ENCODE assay signal across 1 cellular context in the genomic region with DNA sequence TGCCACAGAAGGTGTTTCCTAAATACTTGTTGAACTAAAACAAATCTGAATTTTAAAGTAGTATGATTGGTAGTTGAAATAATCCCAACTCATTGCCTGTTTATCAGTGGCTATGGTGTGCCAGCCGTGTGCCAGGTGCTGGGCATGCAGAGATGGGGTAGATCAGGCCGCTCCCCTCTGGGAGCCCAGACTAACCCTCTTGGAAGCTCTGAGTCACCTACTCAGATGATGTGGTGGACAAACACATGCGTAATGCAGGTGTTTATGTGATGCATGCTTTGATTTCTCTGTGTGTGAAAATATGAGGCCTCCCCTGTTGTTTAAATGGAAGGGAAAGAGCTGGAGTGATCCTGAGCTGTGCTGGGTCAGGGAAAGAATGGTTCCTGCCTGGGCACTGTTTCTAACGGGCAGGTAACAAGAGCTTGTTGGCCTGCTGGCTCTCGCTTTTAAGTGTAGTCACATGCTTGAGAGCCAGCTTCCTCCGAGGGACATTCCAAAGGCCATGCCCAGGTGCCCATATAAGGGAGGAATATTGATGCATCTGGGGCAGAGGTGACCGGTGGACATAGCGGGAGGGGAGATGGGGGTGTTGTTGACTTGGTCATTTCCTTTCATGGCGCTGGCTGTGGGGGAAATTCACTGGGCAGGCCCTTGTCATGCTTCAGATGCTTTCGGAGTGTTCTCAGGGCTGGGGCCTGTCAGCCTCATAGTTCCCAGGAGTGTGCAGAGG.
TF ChIP-seq lines count a peak whose summit lies in the region.

No MANE protein-coding gene starts in this region.

TF ChIP-seq in HepG2, 621 proteins besides CTCF, POLR2A, EP300 and RAD21 (continues in another document):
- TF ChIP-seq NFYB (CRISPR knock-in tag; IDR thresholded peaks at IDR 0.05) (no peak), AKAP8 (CRISPR knock-in tag; IDR thresholded peaks at IDR 0.05) (no peak), HMGA1 (CRISPR knock-in tag; conservative IDR thresholded peaks at IDR 0.05) (no peak), ZNF546 (CRISPR knock-in tag; conservative IDR thresholded peaks at IDR 0.05) (no peak), ZNF205 (CRISPR knock-in tag; IDR thresholded peaks at IDR 0.05) (peak; percentile 86), ZNF749 (CRISPR knock-in tag; IDR thresholded peaks at IDR 0.05; ENCODE audit: borderline replicate concordance) (no peak), POGZ (CRISPR knock-in tag; IDR thresholded peaks at IDR 0.05) (peak; percentile 29; the same call in 1 of the 2 replicates), MEF2D (CRISPR knock-in tag; IDR thresholded peaks at IDR 0.05) (peak; percentile 70; the same call in 1 of the 2 replicates), THYN1 (CRISPR knock-in tag; IDR thresholded peaks at IDR 0.05; ENCODE audit: borderline replicate concordance, low read depth) (no peak), SAP130 (CRISPR knock-in tag; IDR thresholded peaks at IDR 0.05; ENCODE audit: low read depth) (peak; percentile 50), PRMT3 (CRISPR knock-in tag; IDR thresholded peaks at IDR 0.05; ENCODE audit: borderline replicate concordance, low read depth) (no peak), RXRA (CRISPR knock-in tag; IDR thresholded peaks at IDR 0.05) (peak; percentile 86), ZFX (CRISPR knock-in tag; IDR thresholded peaks at IDR 0.05; ENCODE audit: low read depth) (peak; percentile 43; the same call in 1 of the 2 replicates), DNMT1 (CRISPR knock-in tag; IDR thresholded peaks at IDR 0.05) (no peak), GATAD2A (CRISPR knock-in tag; IDR thresholded peaks at IDR 0.05) (peak; percentile 46; the same call in 1 of the 2 replicates), DR1 (CRISPR knock-in tag; IDR thresholded peaks at IDR 0.05) (no peak), TGIF2 (CRISPR knock-in tag; IDR thresholded peaks at IDR 0.05) (no peak), SYNCRIP (IDR thresholded peaks at IDR 0.05; ENCODE audit: insufficient read depth, low read depth, low read length) (no peak), XRCC5 (optimal IDR thresholded peaks at IDR 0.05; ENCODE audit: low read length) (no peak), ASH2L (IDR thresholded peaks at IDR 0.05; ENCODE audit: insufficient read length, low read depth, low read length) (no peak), NAIF1 (CRISPR knock-in tag; IDR thresholded peaks at IDR 0.05; ENCODE audit: borderline replicate concordance) (no peak), TCF7 (IDR thresholded peaks at IDR 0.05; ENCODE audit: low read depth) (peak; percentile 30; the same call in 1 of the 2 replicates), GLI4 (CRISPR knock-in tag; IDR thresholded peaks at IDR 0.05; ENCODE audit: borderline replicate concordance) (no peak), MAZ (IDR thresholded peaks at IDR 0.05; ENCODE audit: borderline replicate concordance, low read depth, low read length) (peak; percentile 35; the same call in 1 of the 2 replicates), MAZ (CRISPR knock-in tag; IDR thresholded peaks at IDR 0.05; ENCODE audit: low read depth) (no peak)
- TF ChIP-seq, protein P1, sequence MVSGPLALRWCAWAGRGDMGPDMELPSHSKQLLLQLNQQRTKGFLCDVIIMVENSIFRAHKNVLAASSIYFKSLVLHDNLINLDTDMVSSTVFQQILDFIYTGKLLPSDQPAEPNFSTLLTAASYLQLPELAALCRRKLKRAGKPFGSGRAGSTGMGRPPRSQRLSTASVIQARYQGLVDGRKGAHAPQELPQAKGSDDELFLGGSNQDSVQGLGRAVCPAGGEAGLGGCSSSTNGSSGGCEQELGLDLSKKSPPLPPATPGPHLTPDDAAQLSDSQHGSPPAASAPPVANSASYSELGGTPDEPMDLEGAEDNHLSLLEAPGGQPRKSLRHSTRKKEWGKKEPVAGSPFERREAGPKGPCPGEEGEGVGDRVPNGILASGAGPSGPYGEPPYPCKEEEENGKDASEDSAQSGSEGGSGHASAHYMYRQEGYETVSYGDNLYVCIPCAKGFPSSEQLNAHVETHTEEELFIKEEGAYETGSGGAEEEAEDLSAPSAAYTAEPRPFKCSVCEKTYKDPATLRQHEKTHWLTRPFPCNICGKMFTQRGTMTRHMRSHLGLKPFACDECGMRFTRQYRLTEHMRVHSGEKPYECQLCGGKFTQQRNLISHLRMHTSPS (CRISPR knock-in tag; IDR thresholded peaks at IDR 0.05; ENCODE audit: low read depth): peak; percentile 88; the same call in 1 of the 2 replicates
- TF ChIP-seq, protein P2, sequence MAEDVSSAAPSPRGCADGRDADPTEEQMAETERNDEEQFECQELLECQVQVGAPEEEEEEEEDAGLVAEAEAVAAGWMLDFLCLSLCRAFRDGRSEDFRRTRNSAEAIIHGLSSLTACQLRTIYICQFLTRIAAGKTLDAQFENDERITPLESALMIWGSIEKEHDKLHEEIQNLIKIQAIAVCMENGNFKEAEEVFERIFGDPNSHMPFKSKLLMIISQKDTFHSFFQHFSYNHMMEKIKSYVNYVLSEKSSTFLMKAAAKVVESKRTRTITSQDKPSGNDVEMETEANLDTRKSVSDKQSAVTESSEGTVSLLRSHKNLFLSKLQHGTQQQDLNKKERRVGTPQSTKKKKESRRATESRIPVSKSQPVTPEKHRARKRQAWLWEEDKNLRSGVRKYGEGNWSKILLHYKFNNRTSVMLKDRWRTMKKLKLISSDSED (CRISPR knock-in tag; IDR thresholded peaks at IDR 0.05): no peak
- TF ChIP-seq, protein P3, sequence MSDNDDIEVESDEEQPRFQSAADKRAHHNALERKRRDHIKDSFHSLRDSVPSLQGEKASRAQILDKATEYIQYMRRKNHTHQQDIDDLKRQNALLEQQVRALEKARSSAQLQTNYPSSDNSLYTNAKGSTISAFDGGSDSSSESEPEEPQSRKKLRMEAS (IDR thresholded peaks at IDR 0.05): peak; percentile 80; the same call in 1 of the 2 replicates
- TF ChIP-seq, protein P4, sequence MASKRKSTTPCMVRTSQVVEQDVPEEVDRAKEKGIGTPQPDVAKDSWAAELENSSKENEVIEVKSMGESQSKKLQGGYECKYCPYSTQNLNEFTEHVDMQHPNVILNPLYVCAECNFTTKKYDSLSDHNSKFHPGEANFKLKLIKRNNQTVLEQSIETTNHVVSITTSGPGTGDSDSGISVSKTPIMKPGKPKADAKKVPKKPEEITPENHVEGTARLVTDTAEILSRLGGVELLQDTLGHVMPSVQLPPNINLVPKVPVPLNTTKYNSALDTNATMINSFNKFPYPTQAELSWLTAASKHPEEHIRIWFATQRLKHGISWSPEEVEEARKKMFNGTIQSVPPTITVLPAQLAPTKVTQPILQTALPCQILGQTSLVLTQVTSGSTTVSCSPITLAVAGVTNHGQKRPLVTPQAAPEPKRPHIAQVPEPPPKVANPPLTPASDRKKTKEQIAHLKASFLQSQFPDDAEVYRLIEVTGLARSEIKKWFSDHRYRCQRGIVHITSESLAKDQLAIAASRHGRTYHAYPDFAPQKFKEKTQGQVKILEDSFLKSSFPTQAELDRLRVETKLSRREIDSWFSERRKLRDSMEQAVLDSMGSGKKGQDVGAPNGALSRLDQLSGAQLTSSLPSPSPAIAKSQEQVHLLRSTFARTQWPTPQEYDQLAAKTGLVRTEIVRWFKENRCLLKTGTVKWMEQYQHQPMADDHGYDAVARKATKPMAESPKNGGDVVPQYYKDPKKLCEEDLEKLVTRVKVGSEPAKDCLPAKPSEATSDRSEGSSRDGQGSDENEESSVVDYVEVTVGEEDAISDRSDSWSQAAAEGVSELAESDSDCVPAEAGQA (IDR thresholded peaks at IDR 0.05; ENCODE audit: low read depth): 0 out of 2 replicates have a peak, but pooled peaks have one; percentile 44
- TF ChIP-seq, protein P4 (CRISPR knock-in tag; IDR thresholded peaks at IDR 0.05; ENCODE audit: borderline replicate concordance): no peak
- TF ChIP-seq, protein P5, sequence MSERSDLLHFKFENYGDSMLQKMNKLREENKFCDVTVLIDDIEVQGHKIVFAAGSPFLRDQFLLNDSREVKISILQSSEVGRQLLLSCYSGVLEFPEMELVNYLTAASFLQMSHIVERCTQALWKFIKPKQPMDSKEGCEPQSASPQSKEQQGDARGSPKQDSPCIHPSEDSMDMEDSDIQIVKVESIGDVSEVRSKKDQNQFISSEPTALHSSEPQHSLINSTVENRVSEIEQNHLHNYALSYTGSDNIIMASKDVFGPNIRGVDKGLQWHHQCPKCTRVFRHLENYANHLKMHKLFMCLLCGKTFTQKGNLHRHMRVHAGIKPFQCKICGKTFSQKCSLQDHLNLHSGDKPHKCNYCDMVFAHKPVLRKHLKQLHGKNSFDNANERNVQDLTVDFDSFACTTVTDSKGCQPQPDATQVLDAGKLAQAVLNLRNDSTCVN (CRISPR knock-in tag; IDR thresholded peaks at IDR 0.05; ENCODE audit: borderline replicate concordance): peak; percentile 78; the same call in 1 of the 2 replicates
- TF ChIP-seq, protein P6, sequence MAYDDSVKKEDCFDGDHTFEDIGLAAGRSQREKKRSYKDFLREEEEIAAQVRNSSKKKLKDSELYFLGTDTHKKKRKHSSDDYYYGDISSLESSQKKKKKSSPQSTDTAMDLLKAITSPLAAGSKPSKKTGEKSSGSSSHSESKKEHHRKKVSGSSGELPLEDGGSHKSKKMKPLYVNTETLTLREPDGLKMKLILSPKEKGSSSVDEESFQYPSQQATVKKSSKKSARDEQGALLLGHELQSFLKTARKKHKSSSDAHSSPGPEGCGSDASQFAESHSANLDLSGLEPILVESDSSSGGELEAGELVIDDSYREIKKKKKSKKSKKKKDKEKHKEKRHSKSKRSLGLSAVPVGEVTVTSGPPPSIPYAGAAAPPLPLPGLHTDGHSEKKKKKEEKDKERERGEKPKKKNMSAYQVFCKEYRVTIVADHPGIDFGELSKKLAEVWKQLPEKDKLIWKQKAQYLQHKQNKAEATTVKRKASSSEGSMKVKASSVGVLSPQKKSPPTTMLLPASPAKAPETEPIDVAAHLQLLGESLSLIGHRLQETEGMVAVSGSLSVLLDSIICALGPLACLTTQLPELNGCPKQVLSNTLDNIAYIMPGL (CRISPR knock-in tag; IDR thresholded peaks at IDR 0.05; ENCODE audit: borderline replicate concordance in 1 of 2, low read depth in 1 of 2): 0 out of 4 replicates have a peak, but pooled peaks of 1 of the 2 experiments have one; percentile 33
- TF ChIP-seq, protein P7, sequence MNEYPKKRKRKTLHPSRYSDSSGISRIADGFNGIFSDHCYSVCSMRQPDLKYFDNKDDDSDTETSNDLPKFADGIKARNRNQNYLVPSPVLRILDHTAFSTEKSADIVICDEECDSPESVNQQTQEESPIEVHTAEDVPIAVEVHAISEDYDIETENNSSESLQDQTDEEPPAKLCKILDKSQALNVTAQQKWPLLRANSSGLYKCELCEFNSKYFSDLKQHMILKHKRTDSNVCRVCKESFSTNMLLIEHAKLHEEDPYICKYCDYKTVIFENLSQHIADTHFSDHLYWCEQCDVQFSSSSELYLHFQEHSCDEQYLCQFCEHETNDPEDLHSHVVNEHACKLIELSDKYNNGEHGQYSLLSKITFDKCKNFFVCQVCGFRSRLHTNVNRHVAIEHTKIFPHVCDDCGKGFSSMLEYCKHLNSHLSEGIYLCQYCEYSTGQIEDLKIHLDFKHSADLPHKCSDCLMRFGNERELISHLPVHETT (CRISPR knock-in tag; conservative IDR thresholded peaks at IDR 0.05): no peak
- TF ChIP-seq, protein P8, sequence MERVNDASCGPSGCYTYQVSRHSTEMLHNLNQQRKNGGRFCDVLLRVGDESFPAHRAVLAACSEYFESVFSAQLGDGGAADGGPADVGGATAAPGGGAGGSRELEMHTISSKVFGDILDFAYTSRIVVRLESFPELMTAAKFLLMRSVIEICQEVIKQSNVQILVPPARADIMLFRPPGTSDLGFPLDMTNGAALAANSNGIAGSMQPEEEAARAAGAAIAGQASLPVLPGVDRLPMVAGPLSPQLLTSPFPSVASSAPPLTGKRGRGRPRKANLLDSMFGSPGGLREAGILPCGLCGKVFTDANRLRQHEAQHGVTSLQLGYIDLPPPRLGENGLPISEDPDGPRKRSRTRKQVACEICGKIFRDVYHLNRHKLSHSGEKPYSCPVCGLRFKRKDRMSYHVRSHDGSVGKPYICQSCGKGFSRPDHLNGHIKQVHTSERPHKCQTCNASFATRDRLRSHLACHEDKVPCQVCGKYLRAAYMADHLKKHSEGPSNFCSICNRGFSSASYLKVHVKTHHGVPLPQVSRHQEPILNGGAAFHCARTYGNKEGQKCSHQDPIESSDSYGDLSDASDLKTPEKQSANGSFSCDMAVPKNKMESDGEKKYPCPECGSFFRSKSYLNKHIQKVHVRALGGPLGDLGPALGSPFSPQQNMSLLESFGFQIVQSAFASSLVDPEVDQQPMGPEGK (CRISPR knock-in tag; IDR thresholded peaks at IDR 0.05): peak; percentile 61; the same call in 1 of the 2 replicates
- TF ChIP-seq, protein P9, sequence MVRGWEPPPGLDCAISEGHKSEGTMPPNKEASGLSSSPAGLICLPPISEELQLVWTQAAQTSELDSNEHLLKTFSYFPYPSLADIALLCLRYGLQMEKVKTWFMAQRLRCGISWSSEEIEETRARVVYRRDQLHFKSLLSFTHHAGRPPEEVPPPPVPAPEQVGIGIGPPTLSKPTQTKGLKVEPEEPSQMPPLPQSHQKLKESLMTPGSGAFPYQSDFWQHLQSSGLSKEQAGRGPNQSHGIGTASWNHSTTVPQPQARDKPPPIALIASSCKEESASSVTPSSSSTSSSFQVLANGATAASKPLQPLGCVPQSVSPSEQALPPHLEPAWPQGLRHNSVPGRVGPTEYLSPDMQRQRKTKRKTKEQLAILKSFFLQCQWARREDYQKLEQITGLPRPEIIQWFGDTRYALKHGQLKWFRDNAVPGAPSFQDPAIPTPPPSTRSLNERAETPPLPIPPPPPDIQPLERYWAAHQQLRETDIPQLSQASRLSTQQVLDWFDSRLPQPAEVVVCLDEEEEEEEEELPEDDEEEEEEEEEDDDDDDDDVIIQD (CRISPR knock-in tag; IDR thresholded peaks at IDR 0.05; ENCODE audit: low read depth): peak; percentile 63; the same call in 1 of the 2 replicates
